ENCODE assay signal across 8 cellular contexts in genomic region chr21:33127154-33127893, GRCh38. TPM values are rescaled to one million over a fixed set of nuclear protein-coding genes. Genes with fewer than 3 reads are reported as not detected.
A peak's percentile ranks its signal among the peaks of the same experiment; 100 is the strongest.
DNase-seq lines count a peak whose midpoint lies in the region; ATAC-seq and TF ChIP-seq lines count a peak whose summit lies in the region.

No MANE protein-coding gene starts in this region.

- WGBS in mammary epithelial cell (ENCODE audit: low coverage, missing lambda C conversion rate), result 16% methylated on average over 18 of the region's 18 CpGs

- no peaks in the 10 kb centered on the region for H4K20me1 ChIP-seq in mammary epithelial cell (ENCODE audit: insufficient read depth, low read length)

- H3K27ac ChIP-seq in VCaP (no peak overlapping the region; the same call in 1 of the 2 replicates), mammary epithelial cell (ENCODE audit: insufficient read depth, low read depth, low read length) (no peak overlapping the region)

- in situ Hi-C loops in mammary epithelial cell (cut with MboI; ENCODE audit: low sequenced_read_pairs in 2 of 2), result loop anchor here in 1 of 2 donors (5.0 kb wide), 1 partner anchor 70 kb away; no protein-coding TSS in a partner anchor

- CTCF ChIA-PET in AG04449 (lab: Yijun Ruan, JAX) (interaction anchor here (0.6 to 6.8 kb wide), 36 partner anchors 7 to 476 kb away, joined by 3 to 111 read pairs (median 4); no protein-coding TSS in a partner anchor), mammary epithelial cell (lab: Charles Lee; ENCODE audit: low non-redundant PET) (interaction anchor here (0.8 to 1.5 kb wide), 2 partner anchors 133 to 270 kb away, joined by 4 to 18 read pairs; no protein-coding TSS in a partner anchor)

- no peak for DNase-seq in AG04449 (ENCODE audit: low read depth, low spot score)
- peak; percentile 77 for DNase-seq in NCI-H1092 (lab: John Stamatoyannopoulos, UW)
- DNase-seq in mammary epithelial cell, result peak; percentile 44
- peak; percentile 63 for DNase-seq in iris pigment epithelial cell (ENCODE audit: low read depth)
- DNase-seq in stimulated activated CD4-positive, alpha-beta T cell treated with anti-CD3 and anti-CD28 coated beads, Interleukin-12 subunit alpha, Interleukin-12 subunit beta, amount 100 ng/mL, for 24 hours (ENCODE audit: low read depth in 2 of 2), result peak; percentile 30 to 59

- H3K36me3 ChIP-seq in mammary epithelial cell (ENCODE audit: insufficient read depth, low read length), result no peaks in the 10 kb centered on the region

- intact Hi-C loops in mammary epithelial cell (cut with micrococcal nuclease), result loop anchor here (1.0 to 10.0 kb wide), 5 partner anchors 133 to 473 kb away; no protein-coding TSS in a partner anchor

- H2AFZ ChIP-seq in mammary epithelial cell (ENCODE audit: low read depth, low read length), result peak overlapping the region; percentile 19

- no peaks in the 10 kb centered on the region for H3K79me2 ChIP-seq in mammary epithelial cell (ENCODE audit: insufficient read depth, low read length)

- POLR2A ChIA-PET in AG04449 (lab: Yijun Ruan, JAX), result no interaction called here

- H3K9me3 ChIP-seq in mammary epithelial cell (replicated peaks; ENCODE audit: insufficient read depth, low read length), result no peaks in the 10 kb centered on the region

- peak overlapping the region; percentile 38 for H3K4me2 ChIP-seq in mammary epithelial cell (ENCODE audit: insufficient read depth, low read depth, low read length)

- TF ChIP-seq CTCF in AG04449 (IDR thresholded peaks at IDR 0.05; ENCODE audit: insufficient read depth, low read length, missing control alignments), result peak; percentile 81
- peak; percentile 87 for TF ChIP-seq CTCF in VCaP (conservative IDR thresholded peaks at IDR 0.05)
- TF ChIP-seq CTCF in mammary epithelial cell (conservative IDR thresholded peaks at IDR 0.05 in 1 of 2, IDR thresholded peaks at IDR 0.05 in 1 of 2; ENCODE audit: extremely low read depth in 1 of 2, insufficient read depth in 1 of 2, low read depth in 1 of 2, low read length in 2 of 2), result peak; percentile 75 to 86

- no peaks in the 10 kb centered on the region for H3K27me3 ChIP-seq in mammary epithelial cell (ENCODE audit: insufficient read depth, low read length)

- no peaks in the 10 kb centered on the region for H3K4me1 ChIP-seq in mammary epithelial cell (ENCODE audit: insufficient read depth, low read length)

- no TSS peak for BruUV-seq in mammary epithelial cell (replicated peaks; lab: Mats Ljungman, UMichigan)

- dilution Hi-C loops in mammary epithelial cell (cut with HindIII; ENCODE audit: low sequenced_read_pairs), result no loop called here

- no peak overlapping the region for H3K9ac ChIP-seq in mammary epithelial cell (ENCODE audit: insufficient read depth, low read length)

- peak overlapping the region; percentile 43 for H3K4me3 ChIP-seq in AG04449 (ENCODE audit: low read depth, low read length)
- no peak overlapping the region for H3K4me3 ChIP-seq in mammary epithelial cell (replicated peaks in 1 of 3; ENCODE audit: insufficient read depth in 1 of 3, low read depth in 2 of 3, low read length in 3 of 3)

- peak; percentile 58 for ATAC-seq in GM18868 (IDR thresholded peaks at IDR 0.05; ENCODE audit: unreplicated experiment)
- ATAC-seq in GM21515 (IDR thresholded peaks at IDR 0.05; ENCODE audit: unreplicated experiment), result no peak

RNA-seq across cellular contexts. Expression of gene OLIG1, which starts 57.4 kb away (rescaled TPM):
- total RNA-seq in mammary epithelial cell, result not detected
- not detected for polyA plus RNA-seq in mammary epithelial cell
- not detected for polyA minus RNA-seq in mammary epithelial cell
